In genomic region chr2:44668336-44668735, GRCh38 we compare ENCODE assay signal across 10 cellular contexts.
DNase-seq lines count a peak whose midpoint lies in the region; ATAC-seq and TF ChIP-seq lines count a peak whose summit lies in the region.
"Had no signal": no experiment of that assay in that cellular context is flagged by ENCODE, and none has a peak within 500 bp of the region (broad histone marks: within the 10 kb centered on the region; RNA-seq: fewer than 3 reads in every experiment).

No MANE protein-coding gene starts in this region.

- ATAC-seq in GM18861 (IDR thresholded peaks at IDR 0.05; ENCODE audit: unreplicated experiment): no peak
- ATAC-seq: stimulated activated naive CD8-positive, alpha-beta T cell treated with anti-CD3 and anti-CD28 coated beads, Interleukin-15, Interleukin-2, amounts not matched to agents 100 U/mL and 50 U/mL, for 24 hours had no signal

- no peaks in the 10 kb centered on the region for H3K27me3 ChIP-seq in kidney epithelial cell (ENCODE audit: control insufficient read depth, insufficient read depth, low read length)

- H3K36me3 ChIP-seq in kidney epithelial cell (ENCODE audit: control insufficient read depth, insufficient read depth, low read length): no peaks in the 10 kb centered on the region

- H3K4me3 ChIP-seq in Jurkat, Clone E6-1 (ENCODE audit: low read length): no peak overlapping the region
- H3K4me3 ChIP-seq in kidney epithelial cell (ENCODE audit: low read depth, low read length): no peak overlapping the region

- peak; percentile 20 for TF ChIP-seq CTCF in kidney epithelial cell (IDR thresholded peaks at IDR 0.05; ENCODE audit: insufficient read depth, low read length, poor library complexity, severe bottlenecking)

- DNase-seq in DMS53 (lab: John Stamatoyannopoulos, UW): peak; percentile 13
- no peak for DNase-seq in DMS53 treated with DMSO at 0.1 percent for 48 hours (lab: John Stamatoyannopoulos, UW; ENCODE audit: unreplicated experiment)
- DNase-seq in Jurkat, Clone E6-1 (ENCODE audit: low read depth, low spot score): peak; percentile 9
- peak; percentile 30 for DNase-seq in SK-N-DZ (ENCODE audit: low spot score)
- DNase-seq in kidney epithelial cell (ENCODE audit: low read depth): no peak
- DNase-seq in cortex of kidney (lab: John Stamatoyannopoulos, UW): no peak
- DNase-seq in SHP77 (lab: John Stamatoyannopoulos, UW): no peak
- DNase-seq: NCI-H2081 treated with DMSO at 0.1 percent for 48 hours; stimulated activated naive CD8-positive, alpha-beta T cell treated with anti-CD3 and anti-CD28 coated beads, Interleukin-15, Interleukin-2, amounts not matched to agents 100 U/mL and 50 U/mL, for 24 hours had no signal

Comparison
In these comparisons a context has a peak if more than half of its experiments do, and no peak if none do; other contexts are left out.
1. DNase-seq: peak in DMS53 (single experiment), Jurkat, Clone E6-1 (single experiment) and SK-N-DZ (single experiment); none in DMS53 treated with DMSO at 0.1 percent for 48 hours (single experiment), kidney epithelial cell (single experiment), cortex of kidney (single experiment) and SHP77 (0 of 2).